In the genomic region with DNA sequence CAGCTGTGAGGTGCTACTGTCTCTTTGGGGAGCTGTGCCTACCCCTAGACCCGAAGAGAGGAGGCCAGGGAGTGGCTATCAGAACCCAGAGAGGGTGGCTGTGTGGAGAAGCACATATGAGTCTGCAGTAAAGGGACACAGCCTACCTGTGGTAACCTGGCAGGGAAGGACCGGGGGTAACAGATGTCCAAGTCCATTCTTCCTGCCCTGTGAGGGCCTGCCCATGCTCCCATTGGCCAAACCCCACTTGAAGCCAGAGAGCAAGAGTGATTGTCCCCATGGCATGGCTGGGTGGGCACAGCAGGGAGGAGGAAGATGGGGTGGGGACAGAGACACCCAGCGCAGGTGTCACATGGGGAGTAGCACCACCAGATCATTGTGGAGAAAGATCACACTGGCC, we compare ENCODE assay signal across 23 cellular contexts. TPM values are rescaled to one million over a fixed set of nuclear protein-coding genes. Genes with fewer than 3 reads are reported as not detected.
DNase-seq lines count a peak whose midpoint lies in the region; ATAC-seq and TF ChIP-seq lines count a peak whose summit lies in the region.
"Had no signal": no experiment of that assay in that cellular context is flagged by ENCODE, and none has a peak within 500 bp of the region (broad histone marks: within the 10 kb centered on the region; RNA-seq: fewer than 3 reads in every experiment).

No MANE protein-coding gene starts in this region.

- POLR2A ChIA-PET in IMR-90 (lab: Charles Lee; ENCODE audit: unreplicated experiment) = no interaction called here

- H2BK15ac ChIP-seq in IMR-90 (ENCODE audit: low read depth, low read length) = no peak overlapping the region

- H3K4me3 ChIP-seq in IMR-90 (ENCODE audit: insufficient read depth, low read depth, low read length) = no peak overlapping the region
- no peak overlapping the region for H3K4me3 ChIP-seq in coronary artery
- H3K4me3 ChIP-seq in endodermal cell (ENCODE audit: low read length) = no peak overlapping the region
- H3K4me3 ChIP-seq: A549; BLaER1 treated with 17β-estradiol and CSF1 and Interleukin-3, amounts not matched to agents 10 nM and 100 nM had no signal

- DNase-seq in IMR-90 (no peak), coronary artery (ENCODE audit: low spot score) (peak; percentile 56), mesenteric fat pad (ENCODE audit: low spot score) (peak; percentile 51), sciatic nerve (ENCODE audit: low spot score) (peak; percentile 27), endodermal cell (no peak), EL (no peak), retina (no peak)
- DNase-seq in activated T-cell treated with anti-CD3 and anti-CD28 coated beads, Interleukin-2, amount 50 U/mL, for 4 hours = no peak
- DNase-seq: AML-193; CD4-positive, alpha-beta T cell; CD8-positive, alpha-beta T cell; COR-L47; DMS 273 treated with DMSO at 0.1 percent for 48 hours; DMS153; DMS53; DMS79; DND-41; GF-D8 had no signal

- no peak overlapping the region for H2BK5ac ChIP-seq in IMR-90 (ENCODE audit: low read depth, low read length, poor library complexity, severe bottlenecking)

- TF ChIP-seq RAD21 in IMR-90 (IDR thresholded peaks at IDR 0.05; ENCODE audit: low read length) = no peak

- H3K27me3 Mint-ChIP-seq in endodermal cell (ENCODE audit: insufficient read depth) = peaks cover 7% of the 10 kb centered on the region
- H3K27me3 Mint-ChIP-seq in activated T-cell treated with anti-CD3 and anti-CD28 coated beads, Interleukin-2, amount 50 U/mL, for 4 hours (ENCODE audit: low read depth) = peaks cover 10% of the 10 kb centered on the region

- no peak overlapping the region for H3K23ac ChIP-seq in IMR-90 (ENCODE audit: low read depth, low read length)

- no peak overlapping the region; the same call in 1 of the 2 replicates for H3K4ac ChIP-seq in IMR-90 (ENCODE audit: low read depth, low read length)

- CTCF ChIA-PET in IMR-90 (lab: Yijun Ruan, JAX) = no interaction called here

- no peaks in the 10 kb centered on the region for H3K36me3 ChIP-seq in IMR-90 (ENCODE audit: control insufficient read depth, insufficient read depth, low read length)
- no peaks in the 10 kb centered on the region for H3K36me3 ChIP-seq in endodermal cell (ENCODE audit: control insufficient read depth, insufficient read depth, low read length)

- H2BK20ac ChIP-seq in IMR-90 (ENCODE audit: low read depth, low read length) = no peak overlapping the region

- H3K4me3 Mint-ChIP-seq in endodermal cell = no peak overlapping the region
- H3K4me3 Mint-ChIP-seq in activated T-cell treated with anti-CD3 and anti-CD28 coated beads, Interleukin-2, amount 50 U/mL, for 4 hours = no peak overlapping the region
- H3K4me3 Mint-ChIP-seq: B cell; CD4-positive, alpha-beta T cell; CD8-positive, alpha-beta T cell had no signal

- H3K27ac ChIP-seq in IMR-90 (ENCODE audit: insufficient read depth, low read length) (no peak overlapping the region), coronary artery (no peak overlapping the region), endodermal cell (ENCODE audit: low read depth, low read length) (no peak overlapping the region)
- H3K27ac ChIP-seq: 22Rv1; A549; BLaER1 treated with 17β-estradiol and CSF1 and Interleukin-3, amounts not matched to agents 10 nM and 100 nM; C4-2B had no signal

- no peak overlapping the region for H2AK5ac ChIP-seq in IMR-90 (ENCODE audit: low read depth, low read length)

- H2AK9ac ChIP-seq in IMR-90 (replicated peaks; ENCODE audit: low read depth, low read length, poor library complexity) = no peak overlapping the region

- H3K36me3 Mint-ChIP-seq in endodermal cell (ENCODE audit: low read depth) = no peaks in the 10 kb centered on the region
- no peaks in the 10 kb centered on the region for H3K36me3 Mint-ChIP-seq in activated T-cell treated with anti-CD3 and anti-CD28 coated beads, Interleukin-2, amount 50 U/mL, for 4 hours (ENCODE audit: insufficient read depth)

- no peak overlapping the region for H3K18ac ChIP-seq in IMR-90 (ENCODE audit: low read depth, low read length)

- no peak overlapping the region for H3K27ac Mint-ChIP-seq in endodermal cell
- H3K27ac Mint-ChIP-seq: B cell; CD4-positive, alpha-beta T cell; CD8-positive, alpha-beta T cell had no signal

- H3K9ac ChIP-seq in IMR-90 (ENCODE audit: low read depth, low read length) (no peak overlapping the region), endodermal cell (ENCODE audit: extremely low read depth, low read length, poor library complexity, severe bottlenecking) (no peak overlapping the region)
- H3K9ac ChIP-seq: BLaER1 treated with 17β-estradiol and CSF1 and Interleukin-3, amounts not matched to agents 10 nM and 100 nM had no signal

- H4K91ac ChIP-seq in IMR-90 (ENCODE audit: insufficient read depth, low read depth, low read length) = no peak overlapping the region

- H3K4me1 ChIP-seq in IMR-90 (ENCODE audit: control insufficient read depth, insufficient read depth, low read length) (peaks cover 4% of the 10 kb centered on the region; the same call in 1 of the 2 replicates), endodermal cell (ENCODE audit: control insufficient read depth, insufficient read depth, low read length) (no peaks in the 10 kb centered on the region)

- 100% methylated on average over 1 of the region's 3 CpGs; no CpG with 5 or more reads in 1 of the 2 experiments for WGBS in IMR-90 (ENCODE audit: extremely low coverage in 2 of 2, insufficient read length in 1 of 2), 2 experiments
- WGBS in endodermal cell (ENCODE audit: insufficient coverage in 1 of 2, insufficient read length in 1 of 2), 2 experiments = 83 to 90% methylated on average over 3 of the region's 3 CpGs

- no peak overlapping the region for H2AFZ ChIP-seq in IMR-90 (replicated peaks; ENCODE audit: low read length, poor library complexity)

- no peak for ATAC-seq in IMR-90 (ENCODE audit: low read depth)
- ATAC-seq in sciatic nerve = no peak
- no peak for ATAC-seq in activated T-cell treated with anti-CD3 and anti-CD28 coated beads, Interleukin-2, amount 50 U/mL, for 4 hours
- ATAC-seq: A549; CD8-positive, alpha-beta T cell had no signal

- H3K9me3 ChIP-seq in IMR-90 (ENCODE audit: control insufficient read depth, insufficient read depth, low read length) (peaks cover 7% of the 10 kb centered on the region), endodermal cell (ENCODE audit: control insufficient read depth, low read length) (peaks cover 9% of the 10 kb centered on the region)

- in situ Hi-C loops in IMR-90 (cut with MboI; ENCODE audit: low sequenced_read_pairs) = loop anchor here (25.0 kb wide), 2 partner anchors 415 to 865 kb away; no protein-coding TSS in a partner anchor

- TF ChIP-seq POLR2A in IMR-90 (IDR thresholded peaks at IDR 0.05; ENCODE audit: low read depth, low read length) = no peak

- H4K20me1 ChIP-seq in IMR-90 (ENCODE audit: insufficient read depth, low read length) = no peaks in the 10 kb centered on the region
- H4K20me1 ChIP-seq: BLaER1 treated with 17β-estradiol and CSF1 and Interleukin-3, amounts not matched to agents 10 nM and 100 nM had no signal

- H3K27me3 ChIP-seq in IMR-90 (ENCODE audit: control insufficient read depth, insufficient read depth, low read length) (no peaks in the 10 kb centered on the region), endodermal cell (ENCODE audit: control insufficient read depth, insufficient read depth, low read length, poor library complexity, severe bottlenecking) (peaks cover 4% of the 10 kb centered on the region)
- H3K27me3 ChIP-seq: BLaER1 treated with 17β-estradiol and CSF1 and Interleukin-3, amounts not matched to agents 10 nM and 100 nM had no signal

- H2BK120ac ChIP-seq in IMR-90 (ENCODE audit: low read depth, low read length) = peak overlapping the region; percentile 22; the same call in 1 of the 2 replicates

- peaks cover 4% of the 10 kb centered on the region; the same call in 1 of the 2 replicates for H3K9me1 ChIP-seq in IMR-90 (ENCODE audit: insufficient read depth, low read length)

- dilution Hi-C loops in IMR-90 (cut with HindIII; ENCODE audit: low sequenced_read_pairs, unreplicated experiment) = no loop called here

- TF ChIP-seq CTCF in IMR-90 (conservative IDR thresholded peaks at IDR 0.05; ENCODE audit: low read depth, low read length) (no peak), coronary artery (IDR thresholded peaks at IDR 0.05) (no peak), endodermal cell (conservative IDR thresholded peaks at IDR 0.05) (no peak)

- H3K9me3 Mint-ChIP-seq in endodermal cell = peaks cover 16% of the 10 kb centered on the region
- peaks cover 14% of the 10 kb centered on the region for H3K9me3 Mint-ChIP-seq in activated T-cell treated with anti-CD3 and anti-CD28 coated beads, Interleukin-2, amount 50 U/mL, for 4 hours

- no peak overlapping the region for H4K8ac ChIP-seq in IMR-90 (ENCODE audit: low read depth in 2 of 2, low read length in 2 of 2)

- no TSS peak for BruUV-seq in IMR-90 (replicated peaks; lab: Mats Ljungman, UMichigan)

- no peak overlapping the region for H3K4me2 ChIP-seq in IMR-90 (ENCODE audit: low read depth, low read length)
- H3K4me2 ChIP-seq: A549; BLaER1 treated with 17β-estradiol and CSF1 and Interleukin-3, amounts not matched to agents 10 nM and 100 nM had no signal

- no peak overlapping the region for H3K56ac ChIP-seq in IMR-90 (ENCODE audit: extremely low read depth, insufficient read depth, low read length)

- no peaks in the 10 kb centered on the region for H3K79me1 ChIP-seq in IMR-90 (ENCODE audit: low read depth in 1 of 2, low read length in 2 of 2)

- intact Hi-C loops in IMR-90 (cut with micrococcal nuclease) = no loop called here
- intact Hi-C loops in sciatic nerve (cut with DNase I) = no loop called here

- H3K4me1 Mint-ChIP-seq in endodermal cell = no peaks in the 10 kb centered on the region
- H3K4me1 Mint-ChIP-seq in activated T-cell treated with anti-CD3 and anti-CD28 coated beads, Interleukin-2, amount 50 U/mL, for 4 hours (ENCODE audit: low read depth) = peaks cover 5% of the 10 kb centered on the region

- H4K5ac ChIP-seq in IMR-90 (ENCODE audit: low read depth, low read length) = no peak overlapping the region

- no peak overlapping the region for H3K14ac ChIP-seq in IMR-90 (replicated peaks; ENCODE audit: low read depth, low read length)

RNA-seq across cellular contexts. Expression of a gene that starts 39.3 kb away (rescaled TPM):
- 71.7 and 74.7 TPM in 2 replicates for total RNA-seq in IMR-90 (2012; rRNA removed)
- polyA plus RNA-seq in IMR-90 (2012; rRNA removed) = 48.5 and 57.9 TPM in 2 replicates
- 24.1 and 26.3 TPM in 2 replicates for polyA plus RNA-seq in IMR-90 (2012; cell fraction: cytosol; rRNA removed)
- 36.9 and 116 TPM in 2 replicates for polyA plus RNA-seq in IMR-90 (2012; cell fraction: nucleus; rRNA removed; ENCODE audit: low replicate concordance)
- total RNA-seq in mesenteric fat pad = 47.2 TPM
- total RNA-seq in sciatic nerve = 46.5 TPM
- total RNA-seq in endodermal cell = 10 to 100 TPM; 79.3 to 92.9 TPM
- polyA plus RNA-seq in endodermal cell (2013, experiment 1 of 2) = 144 TPM
- 121 TPM for polyA plus RNA-seq in endodermal cell (2013, experiment 2 of 2)
- 10 to 100 TPM; 24.8 to 29.5 (median 26.8) TPM for total RNA-seq in activated T-cell treated with anti-CD3 and anti-CD28 coated beads, Interleukin-2, amount 50 U/mL, for 4 hours

Comparison
In these comparisons a context has a peak if more than half of its experiments do, and no peak if none do; other contexts are left out.
1. DNase-seq: peak in coronary artery (single experiment), mesenteric fat pad (single experiment) and sciatic nerve (single experiment); none in IMR-90 (single experiment), endodermal cell (single experiment), EL (single experiment), retina (single experiment) and activated T-cell treated with anti-CD3 and anti-CD28 coated beads, Interleukin-2, amount 50 U/mL, for 4 hours (single experiment).